In genomic region chr2:208062113-208062512, GRCh38 we compare ENCODE assay signal across 10 cellular contexts. TPM values are rescaled to one million over a fixed set of nuclear protein-coding genes. Genes with fewer than 3 reads are reported as not detected.
DNase-seq lines count a peak whose midpoint lies in the region; ATAC-seq, FAIRE-seq and TF ChIP-seq lines count a peak whose summit lies in the region.
"Had no signal": no experiment of that assay in that cellular context is flagged by ENCODE, and none has a peak within 500 bp of the region (broad histone marks: within the 10 kb centered on the region; RNA-seq: fewer than 3 reads in every experiment).

No MANE protein-coding gene starts in this region.

- peaks cover 3 to 17% of the 10 kb centered on the region in 2 experiments; a peak in 4 of 5 replicates for H3K4me1 ChIP-seq in K562 (replicated peaks in 1 of 2; ENCODE audit: control insufficient read depth in 2 of 2, insufficient read depth in 2 of 2, low read length in 2 of 2)
- H3K4me1 ChIP-seq in osteoblast (ENCODE audit: insufficient read depth, low read length), result peaks cover 12% of the 10 kb centered on the region
- H3K4me1 ChIP-seq: BLaER1 had no signal

- TF ChIP-seq EP300 in K562 (IDR thresholded peaks at IDR 0.05; ENCODE audit: low read length), result peak; percentile 59; the same call in 1 of the 2 replicates

- POLR2A ChIA-PET in K562 (lab: Yijun Ruan, JAX), result no interaction called here

- H3K9me1 ChIP-seq in K562 (ENCODE audit: control insufficient read depth, insufficient read depth, low read length), result no peaks in the 10 kb centered on the region

- peak; percentile 49 to 57 for TF ChIP-seq RAD21 in K562 (CRISPR knock-in tag; conservative IDR thresholded peaks at IDR 0.05 in 1 of 2, IDR thresholded peaks at IDR 0.05 in 1 of 2)

- WGBS in K562 (ENCODE audit: insufficient coverage, low coverage, missing lambda C conversion rate), result 7% methylated on average over 4 of the region's 4 CpGs

- H3K4me3 ChIP-seq in K562, result no peak overlapping the region
- no peak overlapping the region for H3K4me3 ChIP-seq in osteoblast (ENCODE audit: insufficient read depth, low read length)
- H3K4me3 ChIP-seq: BLaER1 had no signal

- no peaks in the 10 kb centered on the region; the same call in 1 of the 2 replicates for H3K9me3 ChIP-seq in K562 (replicated peaks; ENCODE audit: control insufficient read depth, insufficient read depth, low read depth, low read length)
- H3K9me3 ChIP-seq in osteoblast (ENCODE audit: low read depth, low read length), result no peaks in the 10 kb centered on the region
- H3K9me3 ChIP-seq: BLaER1 had no signal

- ATAC-seq in K562 (peak; percentile 84), GM18907 (IDR thresholded peaks at IDR 0.05; ENCODE audit: unreplicated experiment) (no peak)

- H3K79me2 ChIP-seq in K562 (ENCODE audit: control insufficient read depth, insufficient read depth, low read length) (no peaks in the 10 kb centered on the region), osteoblast (ENCODE audit: insufficient read depth, low read length) (no peaks in the 10 kb centered on the region)

- intact Hi-C loops in K562 (cut with micrococcal nuclease), result loop anchor here (1.0 kb wide), 1 partner anchor 316 kb away; no protein-coding TSS in a partner anchor

- peak in 2 of 3 experiments; percentile 36 to 54; a peak in 2 of 6 replicates for TF ChIP-seq CTCF in K562 (IDR thresholded peaks at IDR 0.05 in 2 of 3, conservative IDR thresholded peaks at IDR 0.05 in 1 of 3; ENCODE audit: insufficient read depth in 2 of 3, low read depth in 1 of 3, low read length in 3 of 3)
- TF ChIP-seq CTCF in osteoblast (IDR thresholded peaks at IDR 0.05; ENCODE audit: extremely low read depth, low read depth, low read length), result peak; percentile 50

- no peak overlapping the region for H3K9ac ChIP-seq in K562 (ENCODE audit: insufficient read depth in 1 of 2, low read depth in 2 of 2, low read length in 2 of 2)
- H3K9ac ChIP-seq: BLaER1 had no signal

- no TSS peak for BruUV-seq in K562 (replicated peaks; lab: Mats Ljungman, UMichigan)

- CTCF ChIA-PET in K562 (lab: Yijun Ruan, JAX; ENCODE audit: low intra/inter-chr PET ratio), result interaction anchor here (1.7 kb wide), 1 partner anchor 316 kb away, joined by 8 read pairs; no protein-coding TSS in a partner anchor

- peak overlapping the region; percentile 36; the same call in 1 of the 2 replicates for H3K4me2 ChIP-seq in K562 (ENCODE audit: insufficient read depth, low read length)
- no peak overlapping the region for H3K4me2 ChIP-seq in osteoblast (ENCODE audit: insufficient read depth, low read length)
- H3K4me2 ChIP-seq: BLaER1 had no signal

- peak; percentile 37 for FAIRE-seq in K562 (lab: Jason Lieb, UNC)
- FAIRE-seq: islet of Langerhans had no signal

- H3K27ac ChIP-seq in K562 (ENCODE audit: extremely low read depth, low read depth, low read length) (no peak overlapping the region), osteoblast (ENCODE audit: low read depth, low read length) (no peak overlapping the region)
- H3K27ac ChIP-seq: BLaER1 had no signal

- in situ Hi-C loops in K562 (cut with MboI), result no loop called here

- H3K27me3 ChIP-seq in K562 (ENCODE audit: control insufficient read depth in 2 of 2, insufficient read depth in 2 of 2, low read length in 2 of 2) (no peaks in the 10 kb centered on the region), osteoblast (ENCODE audit: insufficient read depth, low read length) (no peaks in the 10 kb centered on the region)
- H3K27me3 ChIP-seq: BLaER1 had no signal

- H3K36me3 ChIP-seq in K562 (ENCODE audit: control insufficient read depth, insufficient read depth, low read length), result no peaks in the 10 kb centered on the region
- H3K36me3 ChIP-seq in osteoblast (ENCODE audit: insufficient read depth, low read length), result no peaks in the 10 kb centered on the region
- H3K36me3 ChIP-seq: BLaER1 had no signal

- H4K20me1 ChIP-seq in K562 (replicated peaks; ENCODE audit: control insufficient read depth, insufficient read depth, low read length) (no peaks in the 10 kb centered on the region), osteoblast (ENCODE audit: insufficient read depth, low read length) (no peaks in the 10 kb centered on the region)
- H4K20me1 ChIP-seq: BLaER1 had no signal

- no peak for TF ChIP-seq POLR2A in K562 (conservative IDR thresholded peaks at IDR 0.05)

- DNase-seq in NCI-H1436 (lab: John Stamatoyannopoulos, UW) (peak; percentile 61), NCI-H1436 treated with DMSO at 0.1 percent for 48 hours (lab: John Stamatoyannopoulos, UW) (no peak), MV-4-11 (lab: John Stamatoyannopoulos, UW) (peak; percentile 62), K562 (ENCODE audit: extremely low read depth in 1 of 4, low spot score in 3 of 4) (peak; percentile 26 to 63 (median 32)), osteoblast (ENCODE audit: insufficient read length, low spot score, missing footprints) (no peak), cortex of kidney (lab: John Stamatoyannopoulos, UW) (no peak)
- no peak for DNase-seq in stimulated activated CD4-positive, alpha-beta T cell treated with anti-CD3 and anti-CD28 coated beads, Interleukin-1b, Interleukin-23, amount 100 ng/mL, for 48 hours

- H2AFZ ChIP-seq in K562 (ENCODE audit: low read depth, low read length), result no peak overlapping the region
- no peak overlapping the region for H2AFZ ChIP-seq in osteoblast (ENCODE audit: low read length)

TF ChIP-seq in K562, 482 proteins besides CTCF, POLR2A, EP300 and RAD21 (continues in another document):
- TF ChIP-seq ZNF124 (CRISPR knock-in tag; IDR thresholded peaks at IDR 0.05) (no peak), NFE2 (IDR thresholded peaks at IDR 0.05; ENCODE audit: low read depth) (peak; percentile 46; the same call in 1 of the 2 replicates), SMARCE1 (IDR thresholded peaks at IDR 0.05) (peak; percentile 56), ZNF778 (CRISPR knock-in tag; IDR thresholded peaks at IDR 0.05) (no peak), ZNF644 (tag; IDR thresholded peaks at IDR 0.05; ENCODE audit: low read depth) (no peak), ZBTB12 (CRISPR knock-in tag; IDR thresholded peaks at IDR 0.05) (no peak), BDP1 (IDR thresholded peaks at IDR 0.05; ENCODE audit: insufficient read depth, insufficient read length) (no peak), BRCA1 (IDR thresholded peaks at IDR 0.05) (no peak), BRCA1 (CRISPR knock-in tag; IDR thresholded peaks at IDR 0.05) (no peak), HMBOX1 (IDR thresholded peaks at IDR 0.05) (no peak), RUNX1 (IDR thresholded peaks at IDR 0.05; ENCODE audit: low read depth) (no peak), PHF8 (IDR thresholded peaks at IDR 0.05; ENCODE audit: borderline replicate concordance, low read length) (no peak), PHF20 (IDR thresholded peaks at IDR 0.05; ENCODE audit: partially characterized antibody) (no peak), CCAR2 (IDR thresholded peaks at IDR 0.05; ENCODE audit: low read depth, low read length) (no peak), CEBPG (CRISPR knock-in tag; IDR thresholded peaks at IDR 0.05) (no peak), CEBPG (tag; conservative IDR thresholded peaks at IDR 0.05 in 1 of 2, IDR thresholded peaks at IDR 0.05 in 1 of 2) (no peak), KHSRP (IDR thresholded peaks at IDR 0.05) (no peak), FOXK2 (conservative IDR thresholded peaks at IDR 0.05 in 1 of 2, IDR thresholded peaks at IDR 0.05 in 1 of 2; ENCODE audit: low read depth in 2 of 2) (no peak), CBFB (CRISPR knock-in tag; IDR thresholded peaks at IDR 0.05) (no peak), ZKSCAN3 (CRISPR knock-in tag; IDR thresholded peaks at IDR 0.05) (no peak)

RNA-seq across cellular contexts. Expression of gene PLEKHM3, which starts 36.8 kb away (rescaled TPM):
- total RNA-seq in K562 (2011; cell fraction: chromatin; rRNA removed; ENCODE audit: low replicate concordance), result 8.4 and 9.9 TPM in 2 replicates
- total RNA-seq in K562 (2011; cell fraction: nucleolus; rRNA removed), result 4.3 and 4.6 TPM in 2 replicates
- 5.5 and 5.8 TPM in 2 replicates for total RNA-seq in K562 (2011; cell fraction: nucleoplasm; rRNA removed)
- total RNA-seq in K562 (2014; rRNA removed) (0.86 and 1.0 TPM in 2 replicates), K562 (2014; rRNA removed; fragmentation: Illumina TruSeq; extraction: Trizol) (1.5 and 1.6 TPM in 2 replicates), K562 (2015; rRNA removed; fragmentation: Illumina TruSeq; extraction: Trizol) (1.2 and 1.4 TPM in 2 replicates), K562 (2021) (1.0 and 1.3 TPM in 2 replicates), osteoblast (23.3 and 23.5 TPM in 2 replicates)
- polyA plus RNA-seq in K562 (2011; rRNA removed) (0.97 and 1.2 TPM in 2 replicates), K562 (2014; fragmentation: Illumina TruSeq; extraction: Trizol) (1.0 and 1.1 TPM in 2 replicates), K562 (2014; fragmentation: Nextera tagmentation; extraction: Ambion mirVana) (under 1 TPM; 0.24 to 0.36 TPM), K562 (2014; rRNA removed) (0.54 and 1.1 TPM in 2 replicates)
- 0.90 and 0.92 TPM in 2 replicates for polyA plus RNA-seq in K562 (2011; cell fraction: cytosol; rRNA removed)
- 1.1 and 2.0 TPM in 2 replicates for polyA plus RNA-seq in K562 (2011; cell fraction: nucleus; rRNA removed)
- 0.77 and 1.2 TPM in 2 replicates for polyA plus RNA-seq in K562 (2012)
- 4.0 and 4.6 TPM in 2 replicates for polyA minus RNA-seq in K562 (2011; rRNA and poly(A)+ RNA removed)
- 2.0 and 2.2 TPM in 2 replicates for polyA minus RNA-seq in K562 (2011; cell fraction: cytosol; rRNA and poly(A)+ RNA removed)
- 3.7 and 4.6 TPM in 2 replicates for polyA minus RNA-seq in K562 (2011; cell fraction: nucleus; rRNA and poly(A)+ RNA removed)

Comparison
In these comparisons a context has a peak if more than half of its experiments do, and no peak if none do; other contexts are left out.
1. DNase-seq: peak in NCI-H1436 (single experiment), MV-4-11 (single experiment) and K562 (4 of 4); none in NCI-H1436 treated with DMSO at 0.1 percent for 48 hours (single experiment), osteoblast (single experiment), cortex of kidney (single experiment) and stimulated activated CD4-positive, alpha-beta T cell treated with anti-CD3 and anti-CD28 coated beads, Interleukin-1b, Interleukin-23, amount 100 ng/mL, for 48 hours (single experiment).